1 cellular context compared by ENCODE assay signal in genomic region chr12:58365087-58365390, GRCh38.
TF ChIP-seq lines count a peak whose summit lies in the region.

No MANE protein-coding gene starts in this region.

TF ChIP-seq in HCT116, 20 proteins besides CTCF, POLR2A, EP300 and RAD21 (continued from another document):
- no peak for TF ChIP-seq CBX3 (IDR thresholded peaks at IDR 0.05; ENCODE audit: low read depth)
- no peak for TF ChIP-seq FOSL1 (IDR thresholded peaks at IDR 0.05; ENCODE audit: low read depth)
- no peak for TF ChIP-seq TCF7L2 (IDR thresholded peaks at IDR 0.05; ENCODE audit: borderline replicate concordance, extremely low read depth, insufficient read depth, insufficient read length)
- TF ChIP-seq ZFX (IDR thresholded peaks at IDR 0.05): no peak
- TF ChIP-seq CEBPB (IDR thresholded peaks at IDR 0.05; ENCODE audit: low read depth): no peak
- TF ChIP-seq EZH2 (IDR thresholded peaks at IDR 0.05): no peak
